Comparison of ENCODE assay signal across 8 cellular contexts in genomic region chr7:15007507-15007906, GRCh38.
DNase-seq lines count a peak whose midpoint lies in the region; ATAC-seq, FAIRE-seq and TF ChIP-seq lines count a peak whose summit lies in the region.
"Had no signal": no experiment of that assay in that cellular context is flagged by ENCODE, and none has a peak within 500 bp of the region (broad histone marks: within the 10 kb centered on the region; RNA-seq: fewer than 3 reads in every experiment).

No MANE protein-coding gene starts in this region.

- DNase-seq in GM12865 (ENCODE audit: low read depth): peak; percentile 8
- DNase-seq in M059J (ENCODE audit: low read depth): peak; percentile 42
- peak; percentile 23 for DNase-seq in bronchial epithelial cell (ENCODE audit: low read depth)
- peak; percentile 14 for DNase-seq in nephron progenitor cell
- DNase-seq in NCI-H774 (lab: John Stamatoyannopoulos, UW): no peak
- DNase-seq in substantia nigra (lab: John Stamatoyannopoulos, UW): no peak
- no peak for DNase-seq in effector memory CD8-positive, alpha-beta T cell
- DNase-seq: pancreas had no signal

- H3K4me3 ChIP-seq in GM12865 (ENCODE audit: low read depth, low read length) (no peak overlapping the region), bronchial epithelial cell (ENCODE audit: low read depth, low read length) (no peak overlapping the region)
- H3K4me3 ChIP-seq: pancreas had no signal

- FAIRE-seq in bronchial epithelial cell (lab: Jason Lieb, UNC): no peak
- FAIRE-seq: pancreas had no signal

- TF ChIP-seq CTCF in GM12865 (IDR thresholded peaks at IDR 0.05; ENCODE audit: insufficient read depth, low read depth, low read length, missing control alignments) (peak; percentile 24), bronchial epithelial cell (IDR thresholded peaks at IDR 0.05; ENCODE audit: insufficient read depth, low read length, severe bottlenecking) (peak; percentile 66), nephron progenitor cell (IDR thresholded peaks at IDR 0.05) (peak; percentile 19)

- H3K27ac ChIP-seq in substantia nigra (ENCODE audit: low read depth, low read length, poor library complexity, severe bottlenecking): no peak overlapping the region
- H3K27ac ChIP-seq: pancreas had no signal

- no peaks in the 10 kb centered on the region for H3K27me3 ChIP-seq in bronchial epithelial cell (ENCODE audit: control insufficient read depth, insufficient read depth, low read length)
- H3K27me3 ChIP-seq: pancreas had no signal

- no peaks in the 10 kb centered on the region for H3K36me3 ChIP-seq in bronchial epithelial cell (ENCODE audit: control insufficient read depth, insufficient read depth, low read length)
- H3K36me3 ChIP-seq: pancreas had no signal

- no peaks in the 10 kb centered on the region for H3K9me3 Mint-ChIP-seq in nephron progenitor cell
- H3K9me3 Mint-ChIP-seq in effector memory CD8-positive, alpha-beta T cell: peaks cover 0 to 2% of the 10 kb centered on the region in 2 donors

- no peaks in the 10 kb centered on the region for H3K27me3 Mint-ChIP-seq in nephron progenitor cell (ENCODE audit: low read depth, poor library complexity)
- no peaks in the 10 kb centered on the region for H3K27me3 Mint-ChIP-seq in effector memory CD8-positive, alpha-beta T cell

- no peak overlapping the region for H3K4me3 Mint-ChIP-seq in nephron progenitor cell
- no peak overlapping the region for H3K4me3 Mint-ChIP-seq in effector memory CD8-positive, alpha-beta T cell

- no peak for ATAC-seq in effector memory CD8-positive, alpha-beta T cell (replicated peaks)

- no peak overlapping the region for H3K27ac Mint-ChIP-seq in nephron progenitor cell
- H3K27ac Mint-ChIP-seq in effector memory CD8-positive, alpha-beta T cell: no peak overlapping the region

- no peaks in the 10 kb centered on the region for H3K36me3 Mint-ChIP-seq in nephron progenitor cell (ENCODE audit: low read depth)
- H3K36me3 Mint-ChIP-seq in effector memory CD8-positive, alpha-beta T cell (ENCODE audit: insufficient read depth): no peaks in the 10 kb centered on the region

- H3K4me1 Mint-ChIP-seq in nephron progenitor cell: no peaks in the 10 kb centered on the region
- H3K4me1 Mint-ChIP-seq in effector memory CD8-positive, alpha-beta T cell (ENCODE audit: low read depth in 2 of 2): no peaks in the 10 kb centered on the region

Comparison
In these comparisons a context has a peak if more than half of its experiments do, and no peak if none do; other contexts are left out.
1. DNase-seq: peak in GM12865 (single experiment), M059J (single experiment), bronchial epithelial cell (single experiment) and nephron progenitor cell (single experiment); none in NCI-H774 (single experiment), substantia nigra (0 of 49) and effector memory CD8-positive, alpha-beta T cell (0 of 3).
2. Peak in every context shown above with its lines, with median percentiles within 50 percentile points of each other: CTCF ChIP-seq.